ENCODE assay signal across 8 cellular contexts in genomic region chr14:90383731-90384542, GRCh38. TPM values are rescaled to one million over a fixed set of nuclear protein-coding genes. Genes with fewer than 3 reads are reported as not detected.
A peak's percentile ranks its signal among the peaks of the same experiment; 100 is the strongest.
DNase-seq lines count a peak whose midpoint lies in the region; TF ChIP-seq lines count a peak whose summit lies in the region.

No MANE protein-coding gene starts in this region.

- H3K9me3 ChIP-seq in HUES48 (ENCODE audit: control insufficient read depth, insufficient read depth, low read length) (no peaks in the 10 kb centered on the region), SK-N-SH (no peaks in the 10 kb centered on the region), hepatocyte (ENCODE audit: low read depth) (no peaks in the 10 kb centered on the region), sigmoid colon (no peaks in the 10 kb centered on the region)

- peaks cover 45% of the 10 kb centered on the region for H3K4me1 ChIP-seq in ACC112 (ENCODE audit: control insufficient read depth, insufficient read depth, low read length, unreplicated experiment)
- H3K4me1 ChIP-seq in HUES48 (ENCODE audit: control insufficient read depth, insufficient read depth, low read length) = peaks cover 29% of the 10 kb centered on the region
- peaks cover 16 to 30% of the 10 kb centered on the region in 2 experiments; a peak in 2 of 4 replicates for H3K4me1 ChIP-seq in SK-N-SH (ENCODE audit: control insufficient read depth in 1 of 2, insufficient read depth in 2 of 2, low read depth in 1 of 2, low read length in 1 of 2)
- H3K4me1 ChIP-seq in hepatocyte (ENCODE audit: insufficient read depth) = peaks cover 24% of the 10 kb centered on the region
- H3K4me1 ChIP-seq in sigmoid colon = peaks cover 0 to 36% (median 34%) of the 10 kb centered on the region in 4 donors

- peak overlapping the region; percentile 76 for H3K4me3 ChIP-seq in ACC112 (ENCODE audit: low read depth, low read length)
- peak overlapping the region; percentile 74 for H3K4me3 ChIP-seq in HUES48 (ENCODE audit: low read depth, low read length)
- peak overlapping the region; percentile 50 to 60 for H3K4me3 ChIP-seq in SK-N-SH (ENCODE audit: low read depth in 2 of 2, low read length in 1 of 2)
- peak overlapping the region; percentile 16 for H3K4me3 ChIP-seq in hepatocyte
- H3K4me3 ChIP-seq in sigmoid colon = peak overlapping the region; percentile 27 to 70 (median 64)

- peak; percentile 60 for DNase-seq in SK-N-SH
- peak; percentile 79 for DNase-seq in hepatocyte (ENCODE audit: low spot score)
- peak; percentile 85 for DNase-seq in sigmoid colon
- DNase-seq in NCI-H226 = no peak

- TF ChIP-seq RAD21 in SK-N-SH (IDR thresholded peaks at IDR 0.05; ENCODE audit: low read length) = no peak

- WGBS in SK-N-SH (ENCODE audit: low lambda C conversion rate) = 52% methylated on average over 34 of the region's 37 CpGs
- WGBS in adipose tissue, 3 donors = 3 to 4% (median 4%) methylated on average over 37 of the region's 37 CpGs
- WGBS in hepatocyte (ENCODE audit: low lambda C conversion rate, missing lambda C conversion rate) = 11% methylated on average over 37 of the region's 37 CpGs
- WGBS in sigmoid colon, 2 donors = 1 to 4% methylated on average over 37 of the region's 37 CpGs

- H3K36me3 ChIP-seq in ACC112 (ENCODE audit: insufficient read depth, low read length) = no peaks in the 10 kb centered on the region
- no peaks in the 10 kb centered on the region for H3K36me3 ChIP-seq in HUES48 (ENCODE audit: control insufficient read depth, insufficient read depth, low read length)
- no peaks in the 10 kb centered on the region for H3K36me3 ChIP-seq in SK-N-SH (replicated peaks in 1 of 2; ENCODE audit: control insufficient read depth in 1 of 2, insufficient read depth in 2 of 2, low read length in 1 of 2)
- H3K36me3 ChIP-seq in hepatocyte (replicated peaks; ENCODE audit: insufficient read depth, low read depth) = no peaks in the 10 kb centered on the region
- H3K36me3 ChIP-seq in sigmoid colon = no peaks in the 10 kb centered on the region

- H3K4me2 ChIP-seq in SK-N-SH (peak overlapping the region; percentile 92), hepatocyte (peak overlapping the region; percentile 82)

- H3K9ac ChIP-seq in HUES48 (ENCODE audit: low read depth, low read length) (peak overlapping the region; percentile 89), SK-N-SH (peak overlapping the region; percentile 82)

- H3K27ac ChIP-seq in ACC112 (ENCODE audit: low read depth, low read length) (peak overlapping the region; percentile 91), HUES48 (ENCODE audit: low read depth, low read length) (peak overlapping the region; percentile 99), SK-N-SH (ENCODE audit: low read depth in 2 of 2, low read length in 1 of 2) (peak overlapping the region; percentile 95 to 96), adipose tissue (ENCODE audit: low read depth, low read length) (peak overlapping the region; percentile 96), hepatocyte (peak overlapping the region; percentile 98), sigmoid colon (peak overlapping the region; percentile 93 to 99 (median 97))

- H2AFZ ChIP-seq in ACC112 (ENCODE audit: low read length, unreplicated experiment) (peak overlapping the region; percentile 77), SK-N-SH (ENCODE audit: low read depth) (peak overlapping the region; percentile 88), hepatocyte (peak overlapping the region; percentile 64)

- no peak for TF ChIP-seq EP300 in SK-N-SH (IDR thresholded peaks at IDR 0.05; ENCODE audit: borderline replicate concordance in 1 of 2, low read depth in 1 of 2, low read length in 1 of 2)
- no peak for TF ChIP-seq EP300 in sigmoid colon (IDR thresholded peaks at IDR 0.05)

- no peaks in the 10 kb centered on the region for H4K20me1 ChIP-seq in SK-N-SH (ENCODE audit: insufficient read depth)
- no peaks in the 10 kb centered on the region for H4K20me1 ChIP-seq in hepatocyte (ENCODE audit: insufficient read depth, poor library complexity, severe bottlenecking)

- H3K27me3 ChIP-seq in ACC112 (ENCODE audit: insufficient read depth, low read length) (no peaks in the 10 kb centered on the region), HUES48 (ENCODE audit: control insufficient read depth, insufficient read depth, low read length) (peaks cover 3% of the 10 kb centered on the region), SK-N-SH (ENCODE audit: insufficient read depth) (no peaks in the 10 kb centered on the region), hepatocyte (no peaks in the 10 kb centered on the region), sigmoid colon (no peaks in the 10 kb centered on the region)

- POLR2A ChIA-PET in SK-N-SH (lab: Yijun Ruan, JAX) = interaction anchor here (0.6 to 3.7 kb wide), 3 partner anchors 13 to 70 kb away, joined by 3 to 36 read pairs (median 9); partner anchors contain the start of gene CALM1

- H3K9me2 ChIP-seq in SK-N-SH (no peaks in the 10 kb centered on the region), hepatocyte (replicated peaks; ENCODE audit: insufficient read depth) (no peaks in the 10 kb centered on the region)

- intact Hi-C loops in sigmoid colon (cut with DNase I) = loop anchor here (1.0 to 10.0 kb wide), 7 partner anchors 12 to 1131 kb away; partner anchors contain the start of genes PPP4R3A and TTC7B

- peak; percentile 7 for TF ChIP-seq POLR2A in GM19193 (IDR thresholded peaks at IDR 0.05; ENCODE audit: extremely low read depth, insufficient read depth, insufficient read length)
- no peak for TF ChIP-seq POLR2A in sigmoid colon (IDR thresholded peaks at IDR 0.05)

- TF ChIP-seq CTCF in SK-N-SH (IDR thresholded peaks at IDR 0.05) = no peak
- TF ChIP-seq CTCF in hepatocyte (IDR thresholded peaks at IDR 0.05; ENCODE audit: poor library complexity) = no peak
- TF ChIP-seq CTCF in sigmoid colon (IDR thresholded peaks at IDR 0.05) = no peak

- CTCF ChIA-PET in SK-N-SH (lab: Yijun Ruan, JAX) = interaction anchor here (1.0 to 4.2 kb wide), 8 partner anchors 12 to 376 kb away, joined by 3 to 18 read pairs (median 6); no protein-coding TSS in a partner anchor

- H3F3A ChIP-seq in SK-N-SH (replicated peaks; ENCODE audit: insufficient read depth) = peaks cover 6% of the 10 kb centered on the region

- no peaks in the 10 kb centered on the region for H3K79me2 ChIP-seq in ACC112 (ENCODE audit: control insufficient read depth, insufficient read depth, low read length, unreplicated experiment)
- no peaks in the 10 kb centered on the region for H3K79me2 ChIP-seq in SK-N-SH (ENCODE audit: insufficient read depth)
- no peaks in the 10 kb centered on the region for H3K79me2 ChIP-seq in hepatocyte

TF ChIP-seq in SK-N-SH, 30 proteins besides CTCF, POLR2A, EP300 and RAD21:
- peak; percentile 8; the same call in 1 of the 2 replicates for TF ChIP-seq TEAD4 (IDR thresholded peaks at IDR 0.05; ENCODE audit: borderline replicate concordance, insufficient read depth)
- TF ChIP-seq SMC3 (IDR thresholded peaks at IDR 0.05; ENCODE audit: low read depth, low read length) = no peak
TF ChIP-seq in SK-N-SH: peak in this region for 1.

RNA-seq across cellular contexts. Expression of gene CALM1, which starts 12.9 kb away (rescaled TPM):
- polyA plus RNA-seq in SK-N-SH (2012; rRNA removed) = 221 and 299 TPM in 2 replicates
- polyA plus RNA-seq in SK-N-SH (2012; cell fraction: cytosol; rRNA removed) = 260 and 283 TPM in 2 replicates
- polyA plus RNA-seq in SK-N-SH (2012; cell fraction: nucleus; rRNA removed) = 165 and 178 TPM in 2 replicates
- polyA plus RNA-seq in adipose tissue = 100 to 1,000 TPM; 170 to 442 (median 252) TPM
- 341 and 405 TPM in 2 replicates for total RNA-seq in hepatocyte
- 859 and 862 TPM in 2 replicates for polyA plus RNA-seq in hepatocyte
- 100 to 1,000 TPM; 647 to 889 (median 818) TPM for total RNA-seq in sigmoid colon
- polyA plus RNA-seq in sigmoid colon = 100 to 1,000 TPM; 404 to 722 (median 541) TPM

RNA-seq across cellular contexts. Expression of gene NRDE2, which starts 52.2 kb away (rescaled TPM):
- 10.3 and 11.3 TPM in 2 replicates for polyA plus RNA-seq in SK-N-SH (2012; rRNA removed)
- 6.1 and 7.6 TPM in 2 replicates for polyA plus RNA-seq in SK-N-SH (2012; cell fraction: cytosol; rRNA removed)
- 30.6 and 31.1 TPM in 2 replicates for polyA plus RNA-seq in SK-N-SH (2012; cell fraction: nucleus; rRNA removed)
- polyA plus RNA-seq in adipose tissue = 1 to 10 TPM; 3.5 to 5.9 (median 5.6) TPM
- 11.4 and 20.0 TPM in 2 replicates for total RNA-seq in hepatocyte
- polyA plus RNA-seq in hepatocyte = 21.9 and 27.9 TPM in 2 replicates
- 10 to 100 TPM; 12.5 to 25.2 (median 14.8) TPM for total RNA-seq in sigmoid colon
- 10 to 100 TPM in 1 of 3 donors, 1 to 10 TPM in 2; 4.8 to 10.7 (median 5.3) TPM for polyA plus RNA-seq in sigmoid colon

Comparison
In these comparisons a context has a peak if more than half of its experiments do, and no peak if none do; other contexts are left out.
1. H3K4me3 ChIP-seq: peak in every context shown above with its lines; median percentile 76 in ACC112; 74 in HUES48; 64 in sigmoid colon; 55 in SK-N-SH; 16 in hepatocyte.